ENCODE assay signal across 20 cellular contexts in genomic region chr12:124893792-124894516, GRCh38. TPM values are rescaled to one million over a fixed set of nuclear protein-coding genes. Genes with fewer than 3 reads are reported as not detected.
DNase-seq lines count a peak whose midpoint lies in the region; ATAC-seq and TF ChIP-seq lines count a peak whose summit lies in the region.
"Had no signal": no experiment of that assay in that cellular context is flagged by ENCODE, and none has a peak within 500 bp of the region (broad histone marks: within the 10 kb centered on the region; RNA-seq: fewer than 3 reads in every experiment).

No MANE protein-coding gene starts in this region.

- no peaks in the 10 kb centered on the region for H3K9me3 Mint-ChIP-seq in activated T-cell treated with anti-CD3 and anti-CD28 coated beads, Interleukin-2, amount 50 U/mL, for 72 hours
- H3K9me3 Mint-ChIP-seq in T-helper 2 cell treated with Interferon-gamma antibody and Interleukin-4, amounts not matched to agents 5 μg/mL and 100 μg/mL, for 36 hours, result no peaks in the 10 kb centered on the region
- H3K9me3 Mint-ChIP-seq: activated CD4-positive, alpha-beta memory T cell treated with anti-CD3 and anti-CD28 coated beads, Interleukin-2, amount 10 ng/mL, durations not matched to agents 7 days and 5 days; T-helper 1 cell treated with Interleukin-12 subunit alpha and Interleukin-12 subunit beta and Interleukin-4 antibody, amounts not matched to agents 30 μg/mL and 1 μg/mL, for 36 hours had no signal

- intact Hi-C loops in colonic mucosa (cut with DNase I), result no loop called here

- no peak for TF ChIP-seq CTCF in colonic mucosa (IDR thresholded peaks at IDR 0.05)

- H3K27ac ChIP-seq in colonic mucosa, result no peak overlapping the region
- H3K27ac ChIP-seq: A549, breast epithelium, transverse colon had no signal

- H3K36me3 ChIP-seq in colonic mucosa, result no peaks in the 10 kb centered on the region
- H3K36me3 ChIP-seq: breast epithelium, transverse colon had no signal

- no peaks in the 10 kb centered on the region for H3K36me3 Mint-ChIP-seq in activated T-cell treated with anti-CD3 and anti-CD28 coated beads, Interleukin-2, amount 50 U/mL, for 72 hours (ENCODE audit: insufficient read depth in 2 of 2)
- peaks cover 4% of the 10 kb centered on the region for H3K36me3 Mint-ChIP-seq in T-helper 2 cell treated with Interferon-gamma antibody and Interleukin-4, amounts not matched to agents 5 μg/mL and 100 μg/mL, for 36 hours (ENCODE audit: low read depth)

- H3K27me3 Mint-ChIP-seq in activated T-cell treated with anti-CD3 and anti-CD28 coated beads, Interleukin-2, amount 50 U/mL, for 72 hours (ENCODE audit: low read depth), result no peaks in the 10 kb centered on the region
- H3K27me3 Mint-ChIP-seq in T-helper 2 cell treated with Interferon-gamma antibody and Interleukin-4, amounts not matched to agents 5 μg/mL and 100 μg/mL, for 36 hours (ENCODE audit: low read depth), result no peaks in the 10 kb centered on the region

- peaks cover 22% of the 10 kb centered on the region for H3K4me1 Mint-ChIP-seq in activated T-cell treated with anti-CD3 and anti-CD28 coated beads, Interleukin-2, amount 50 U/mL, for 72 hours (ENCODE audit: low read depth)
- peaks cover 10% of the 10 kb centered on the region for H3K4me1 Mint-ChIP-seq in T-helper 2 cell treated with Interferon-gamma antibody and Interleukin-4, amounts not matched to agents 5 μg/mL and 100 μg/mL, for 36 hours (ENCODE audit: low read depth)
- H3K4me1 Mint-ChIP-seq: endodermal cell had no signal

- no peaks in the 10 kb centered on the region for H3K27me3 ChIP-seq in colonic mucosa
- H3K27me3 ChIP-seq: breast epithelium, transverse colon had no signal

- peak overlapping the region; percentile 50 for H3K27ac Mint-ChIP-seq in activated T-cell treated with anti-CD3 and anti-CD28 coated beads, Interleukin-2, amount 50 U/mL, for 72 hours
- no peak overlapping the region for H3K27ac Mint-ChIP-seq in T-helper 2 cell treated with Interferon-gamma antibody and Interleukin-4, amounts not matched to agents 5 μg/mL and 100 μg/mL, for 36 hours
- H3K27ac Mint-ChIP-seq: activated CD4-positive, alpha-beta memory T cell treated with anti-CD3 and anti-CD28 coated beads, Interleukin-2, amount 10 ng/mL, durations not matched to agents 7 days and 5 days; endodermal cell; T-helper 1 cell treated with Interleukin-12 subunit alpha and Interleukin-12 subunit beta and Interleukin-4 antibody, amounts not matched to agents 30 μg/mL and 1 μg/mL, for 36 hours had no signal

- H3K9ac ChIP-seq in colonic mucosa (ENCODE audit: low read depth in 2 of 2, low read length in 2 of 2), result no peak overlapping the region

- ATAC-seq in activated T-cell treated with anti-CD3 and anti-CD28 coated beads, Interleukin-2, amount 50 U/mL, for 72 hours (replicated peaks in 1 of 2), result peak; percentile 36 to 77
- ATAC-seq in GM21619 (IDR thresholded peaks at IDR 0.05; ENCODE audit: unreplicated experiment) (peak; percentile 82), HG03378 (IDR thresholded peaks at IDR 0.05; ENCODE audit: unreplicated experiment) (peak; percentile 80)
- ATAC-seq in stimulated activated naive CD8-positive, alpha-beta T cell treated with anti-CD3 and anti-CD28 coated beads, Interleukin-15, Interleukin-2, amounts not matched to agents 100 U/mL and 50 U/mL, for 24 hours, result peak; percentile 45
- ATAC-seq: A549 had no signal

- no peak overlapping the region for H3K4me3 ChIP-seq in colonic mucosa
- H3K4me3 ChIP-seq: A549, breast epithelium, transverse colon had no signal

- H3K4me1 ChIP-seq in colonic mucosa, result no peaks in the 10 kb centered on the region

- H3K9me3 ChIP-seq in colonic mucosa, result no peaks in the 10 kb centered on the region
- H3K9me3 ChIP-seq: A549, breast epithelium, transverse colon had no signal

- no peak overlapping the region for H3K4me3 Mint-ChIP-seq in activated T-cell treated with anti-CD3 and anti-CD28 coated beads, Interleukin-2, amount 50 U/mL, for 72 hours
- no peak overlapping the region for H3K4me3 Mint-ChIP-seq in T-helper 2 cell treated with Interferon-gamma antibody and Interleukin-4, amounts not matched to agents 5 μg/mL and 100 μg/mL, for 36 hours
- H3K4me3 Mint-ChIP-seq: activated CD4-positive, alpha-beta memory T cell treated with anti-CD3 and anti-CD28 coated beads, Interleukin-2, amount 10 ng/mL, durations not matched to agents 7 days and 5 days; endodermal cell; T-helper 1 cell treated with Interleukin-12 subunit alpha and Interleukin-12 subunit beta and Interleukin-4 antibody, amounts not matched to agents 30 μg/mL and 1 μg/mL, for 36 hours had no signal

- no peak for DNase-seq in activated T-cell treated with anti-CD3 and anti-CD28 coated beads, Interleukin-2, amount 50 U/mL, for 72 hours
- DNase-seq in activated T-cell treated with anti-CD3 and anti-CD28 coated beads for 4 hours (no peak), colonic mucosa (no peak), cortex of kidney (lab: John Stamatoyannopoulos, UW) (no peak)
- no peak for DNase-seq in stimulated activated naive CD8-positive, alpha-beta T cell treated with anti-CD3 and anti-CD28 coated beads, Interleukin-15, Interleukin-2, amounts not matched to agents 100 U/mL and 50 U/mL, for 24 hours
- no peak for DNase-seq in T-helper 2 cell treated with Interferon-gamma antibody and Interleukin-4, amounts not matched to agents 5 μg/mL and 100 μg/mL, for 36 hours (ENCODE audit: low spot score)
- DNase-seq: activated CD4-positive, alpha-beta memory T cell treated with anti-CD3 and anti-CD28 coated beads, Interleukin-2, amount 10 ng/mL, durations not matched to agents 7 days and 5 days; activated naive CD4-positive, alpha-beta T cell; endodermal cell; islet precursor cell; midbrain; NCI-H1092; RPMI8226; stimulated activated CD4-positive, alpha-beta T cell treated with anti-CD3 and anti-CD28 coated beads, Interleukin-12 subunit alpha, Interleukin-12 subunit beta, amount 100 ng/mL, for 4 hours; transverse colon had no signal

RNA-seq across cellular contexts. Expression of gene UBC, which starts 20.5 kb away (rescaled TPM):
- total RNA-seq in activated T-cell treated with anti-CD3 and anti-CD28 coated beads, Interleukin-2, amount 50 U/mL, for 72 hours, result 1,000 to 10,000 TPM; 1,002 to 1,182 TPM
- total RNA-seq in colonic mucosa, result 1,000 to 10,000 TPM in 1 of 2 donors, 100 to 1,000 TPM in 1; 903 to 1,043 TPM

RNA-seq across cellular contexts. Expression of gene SCARB1, which starts 30.3 kb away (rescaled TPM):
- 10 to 100 TPM; 13.4 to 14.5 TPM for total RNA-seq in activated T-cell treated with anti-CD3 and anti-CD28 coated beads, Interleukin-2, amount 50 U/mL, for 72 hours
- 10 to 100 TPM; 44.9 to 83.1 TPM for total RNA-seq in colonic mucosa
